ENCODE assay signal across 16 cellular contexts in the genomic region with DNA sequence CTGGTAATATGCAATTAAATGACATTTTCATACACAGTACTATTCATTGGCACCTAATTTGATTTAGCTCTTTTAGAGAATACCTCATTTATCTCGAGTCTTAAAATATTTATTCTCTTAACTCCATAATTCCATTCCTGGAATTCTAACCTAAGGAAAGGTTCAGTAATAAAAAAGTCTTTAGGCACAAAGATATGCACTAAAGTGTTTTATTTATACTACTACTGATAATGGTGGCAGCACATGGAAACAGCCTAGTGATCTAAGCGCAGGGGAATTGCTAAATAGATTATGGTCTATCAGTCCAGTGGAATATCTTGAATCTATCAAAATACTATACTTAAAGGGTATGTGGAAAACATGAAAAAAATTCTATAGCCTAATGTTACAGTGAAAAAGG.
DNase-seq lines count a peak whose midpoint lies in the region; ATAC-seq and TF ChIP-seq lines count a peak whose summit lies in the region.
"Had no signal": no experiment of that assay in that cellular context is flagged by ENCODE, and none has a peak within 500 bp of the region (broad histone marks: within the 10 kb centered on the region; RNA-seq: fewer than 3 reads in every experiment).

No MANE protein-coding gene starts in this region.

- H4K5ac ChIP-seq in IMR-90 (ENCODE audit: low read depth, low read length) = no peak overlapping the region

- no peaks in the 10 kb centered on the region for H4K20me1 ChIP-seq in IMR-90 (ENCODE audit: insufficient read depth, low read length)

- H3K18ac ChIP-seq in IMR-90 (ENCODE audit: low read depth, low read length) = no peak overlapping the region

- no peak overlapping the region for H4K8ac ChIP-seq in IMR-90 (ENCODE audit: low read depth in 2 of 2, low read length in 2 of 2)

- no peak overlapping the region for H3K9ac ChIP-seq in IMR-90 (ENCODE audit: low read depth, low read length)

- no peak overlapping the region for H2BK20ac ChIP-seq in IMR-90 (ENCODE audit: low read depth, low read length)

- dilution Hi-C loops in IMR-90 (cut with HindIII; ENCODE audit: low sequenced_read_pairs, unreplicated experiment) = no loop called here

- H3K79me1 ChIP-seq in IMR-90 (ENCODE audit: low read depth in 1 of 2, low read length in 2 of 2) = peaks cover 0 to 4% of the 10 kb centered on the region in 2 experiments; a peak in 1 of 4 replicates

- H2BK5ac ChIP-seq in IMR-90 (ENCODE audit: low read depth, low read length, poor library complexity, severe bottlenecking) = no peak overlapping the region

- no peak for TF ChIP-seq RAD21 in IMR-90 (IDR thresholded peaks at IDR 0.05; ENCODE audit: low read length)

- no peak overlapping the region for H3K4ac ChIP-seq in IMR-90 (ENCODE audit: low read depth, low read length)

- H3K36me3 ChIP-seq in heart left ventricle (peaks cover 0 to 2% (median 0%) of the 10 kb centered on the region in 9 donors), IMR-90 (ENCODE audit: control insufficient read depth, insufficient read depth, low read length) (no peaks in the 10 kb centered on the region)
- H3K36me3 ChIP-seq: HAP-1 had no signal

- 48 to 61% (median 54%) methylated on average over 2 of the region's 2 CpGs for WGBS in heart left ventricle, 4 donors
- no CpG with 5 or more reads among the region's 2 CpGs for WGBS in IMR-90 (ENCODE audit: extremely low coverage in 2 of 2, insufficient read length in 1 of 2), 2 experiments

- TF ChIP-seq CTCF in heart left ventricle (IDR thresholded peaks at IDR 0.05) (no peak), IMR-90 (conservative IDR thresholded peaks at IDR 0.05; ENCODE audit: low read depth, low read length) (no peak), fibroblast of villous mesenchyme (IDR thresholded peaks at IDR 0.05; ENCODE audit: insufficient read depth, low read depth, low read length) (no peak)

- no peak overlapping the region for H2BK120ac ChIP-seq in IMR-90 (ENCODE audit: low read depth, low read length)

- H3K27me3 ChIP-seq in heart left ventricle = no peaks in the 10 kb centered on the region
- no peaks in the 10 kb centered on the region for H3K27me3 ChIP-seq in IMR-90 (ENCODE audit: control insufficient read depth, insufficient read depth, low read length)

- no peak for DNase-seq in heart left ventricle
- DNase-seq in cardiac septum (ENCODE audit: low spot score) = no peak
- peak; percentile 28 for DNase-seq in IMR-90
- DNase-seq in fibroblast of villous mesenchyme (ENCODE audit: low read depth) = peak; percentile 76
- DNase-seq in amygdala (lab: John Stamatoyannopoulos, UW) = no peak
- DNase-seq: C1 segment of cervical spinal cord; Calu3; CD4-positive, alpha-beta memory T cell; COR-L47; DMS53; DMS79 treated with DMSO at 0.1 percent for 48 hours; GF-D8; GOT3; HFFc6 had no signal

- H2BK15ac ChIP-seq in IMR-90 (ENCODE audit: low read depth, low read length) = no peak overlapping the region

- H3K56ac ChIP-seq in IMR-90 (ENCODE audit: extremely low read depth, insufficient read depth, low read length) = no peak overlapping the region

- intact Hi-C loops in heart left ventricle (cut with DNase I) = no loop called here
- intact Hi-C loops in cardiac septum (cut with DNase I) = no loop called here
- intact Hi-C loops in IMR-90 (cut with micrococcal nuclease) = no loop called here

- no peak overlapping the region for H2AK5ac ChIP-seq in IMR-90 (ENCODE audit: low read depth, low read length)

- BruUV-seq in IMR-90 (replicated peaks; lab: Mats Ljungman, UMichigan) = no TSS peak

- in situ Hi-C loops in IMR-90 (cut with MboI; ENCODE audit: low sequenced_read_pairs) = no loop called here

- H3K4me3 ChIP-seq in heart left ventricle (no peak overlapping the region), IMR-90 (ENCODE audit: insufficient read depth, low read depth, low read length) (no peak overlapping the region), fibroblast of villous mesenchyme (ENCODE audit: low read depth, low read length) (no peak overlapping the region)
- H3K4me3 ChIP-seq: HAP-1 had no signal

- ATAC-seq in heart left ventricle (peak in 1 of 4 donors; percentile 49), IMR-90 (ENCODE audit: low read depth) (peak; percentile 35; the same call in 1 of the 2 replicates), GM21619 (IDR thresholded peaks at IDR 0.05; ENCODE audit: unreplicated experiment) (no peak)

- H3K4me1 ChIP-seq in heart left ventricle (peaks cover 0 to 30% (median 0%) of the 10 kb centered on the region in 12 donors), IMR-90 (ENCODE audit: control insufficient read depth, insufficient read depth, low read length) (peaks cover 10% of the 10 kb centered on the region)
- H3K4me1 ChIP-seq: HAP-1 had no signal

- no peak overlapping the region for H2AK9ac ChIP-seq in IMR-90 (replicated peaks; ENCODE audit: low read depth, low read length, poor library complexity)

- no peak overlapping the region for H3K4me2 ChIP-seq in IMR-90 (ENCODE audit: low read depth, low read length)

- POLR2A ChIA-PET in IMR-90 (lab: Charles Lee; ENCODE audit: unreplicated experiment) = interaction anchor here (0.7 kb wide), 1 partner anchor 48 kb away, joined by 3 read pairs; no protein-coding TSS in a partner anchor

- H4K91ac ChIP-seq in IMR-90 (ENCODE audit: insufficient read depth, low read depth, low read length) = no peak overlapping the region

- H3K9me3 ChIP-seq in heart left ventricle (no peaks in the 10 kb centered on the region), IMR-90 (ENCODE audit: control insufficient read depth, insufficient read depth, low read length) (no peaks in the 10 kb centered on the region)
- H3K9me3 ChIP-seq: HAP-1 had no signal

- CTCF ChIA-PET in IMR-90 (lab: Yijun Ruan, JAX) = no interaction called here

- no peak overlapping the region for H3K23ac ChIP-seq in IMR-90 (ENCODE audit: low read depth, low read length)

- H2AFZ ChIP-seq in IMR-90 (replicated peaks; ENCODE audit: low read length, poor library complexity) = no peak overlapping the region

- TF ChIP-seq POLR2A in heart left ventricle (IDR thresholded peaks at IDR 0.05) = no peak
- TF ChIP-seq POLR2A in IMR-90 (IDR thresholded peaks at IDR 0.05; ENCODE audit: low read depth, low read length) = no peak

- H3K27ac ChIP-seq in heart left ventricle (peak overlapping the region in 8 of 12 donors; percentile 30 to 64 (median 46)), IMR-90 (ENCODE audit: insufficient read depth, low read length) (no peak overlapping the region)

- H3K14ac ChIP-seq in IMR-90 (replicated peaks; ENCODE audit: low read depth, low read length) = no peak overlapping the region

- H3K9me1 ChIP-seq in IMR-90 (ENCODE audit: insufficient read depth, low read length) = peaks cover 6% of the 10 kb centered on the region

TF ChIP-seq in IMR-90, 13 proteins besides CTCF, POLR2A, EP300 and RAD21:
- TF ChIP-seq MAFK (IDR thresholded peaks at IDR 0.05; ENCODE audit: low read depth, low read length) (no peak), BHLHE40 (IDR thresholded peaks at IDR 0.05; ENCODE audit: low read depth, low read length) (no peak), CHD1 (IDR thresholded peaks at IDR 0.05; ENCODE audit: low read depth, low read length) (no peak)
TF ChIP-seq in IMR-90: peak in this region for 0.

Comparison
In these comparisons a context has a peak if more than half of its experiments do, and no peak if none do; other contexts are left out.
1. DNase-seq: peak in IMR-90 (single experiment) and fibroblast of villous mesenchyme (single experiment); none in heart left ventricle (0 of 5), cardiac septum (single experiment) and amygdala (0 of 56).